1 cellular context compared by ENCODE assay signal in genomic region chr15:77176148-77176547, GRCh38.
DNase-seq lines count a peak whose midpoint lies in the region; ATAC-seq, FAIRE-seq and TF ChIP-seq lines count a peak whose summit lies in the region.
"Not testable (repeated sequence)": the region's sequence is repeated elsewhere in the genome, so short reads cannot be mapped to it uniquely, and the experiment has no call there.

No MANE protein-coding gene starts in this region.

- intact Hi-C loops in K562 (cut with micrococcal nuclease): not testable (repeated sequence)

- not testable (repeated sequence) for DNase-seq in K562 (ENCODE audit: extremely low read depth in 1 of 4, low spot score in 3 of 4)

- not testable (repeated sequence) for TF ChIP-seq EP300 in K562 (IDR thresholded peaks at IDR 0.05; ENCODE audit: low read length)

- H3K4me3 ChIP-seq in K562: not testable (repeated sequence)

- not testable (repeated sequence) for H3K36me3 ChIP-seq in K562 (ENCODE audit: control insufficient read depth, insufficient read depth, low read length)

- not testable (repeated sequence) for ATAC-seq in K562

- not testable (repeated sequence) for H3K79me2 ChIP-seq in K562 (ENCODE audit: control insufficient read depth, insufficient read depth, low read length)

- H3K9ac ChIP-seq in K562 (ENCODE audit: insufficient read depth in 1 of 2, low read depth in 2 of 2, low read length in 2 of 2): not testable (repeated sequence)

- not testable (repeated sequence) for H3K9me1 ChIP-seq in K562 (ENCODE audit: control insufficient read depth, insufficient read depth, low read length)

- not testable (repeated sequence) for H3K9me3 ChIP-seq in K562 (replicated peaks; ENCODE audit: control insufficient read depth, insufficient read depth, low read depth, low read length)

- H3K4me1 ChIP-seq in K562 (replicated peaks in 1 of 2; ENCODE audit: control insufficient read depth in 2 of 2, insufficient read depth in 2 of 2, low read length in 2 of 2): not testable (repeated sequence)

- not testable (repeated sequence) for BruUV-seq in K562 (replicated peaks; lab: Mats Ljungman, UMichigan)

- not testable (repeated sequence) for FAIRE-seq in K562 (lab: Jason Lieb, UNC)

- H4K20me1 ChIP-seq in K562 (replicated peaks; ENCODE audit: control insufficient read depth, insufficient read depth, low read length): not testable (repeated sequence)

- H3K27me3 ChIP-seq in K562 (ENCODE audit: control insufficient read depth in 2 of 2, insufficient read depth in 2 of 2, low read length in 2 of 2): not testable (repeated sequence)

- not testable (repeated sequence) for H2AFZ ChIP-seq in K562 (ENCODE audit: low read depth, low read length)

- CTCF ChIA-PET in K562 (lab: Yijun Ruan, JAX; ENCODE audit: low intra/inter-chr PET ratio): not testable (repeated sequence)

- not testable (repeated sequence) for H3K4me2 ChIP-seq in K562 (ENCODE audit: insufficient read depth, low read length)

- TF ChIP-seq POLR2A in K562 (conservative IDR thresholded peaks at IDR 0.05): not testable (repeated sequence)

- H3K27ac ChIP-seq in K562 (ENCODE audit: extremely low read depth, low read depth, low read length): not testable (repeated sequence)

- POLR2A ChIA-PET in K562 (lab: Yijun Ruan, JAX): not testable (repeated sequence)

- not testable (repeated sequence) for TF ChIP-seq CTCF in K562 (IDR thresholded peaks at IDR 0.05 in 2 of 3, conservative IDR thresholded peaks at IDR 0.05 in 1 of 3; ENCODE audit: insufficient read depth in 2 of 3, low read depth in 1 of 3, low read length in 3 of 3)

- TF ChIP-seq RAD21 in K562 (CRISPR knock-in tag; conservative IDR thresholded peaks at IDR 0.05 in 1 of 2, IDR thresholded peaks at IDR 0.05 in 1 of 2): not testable (repeated sequence)

- no CpG with 5 or more reads among the region's 1 CpG for WGBS in K562 (ENCODE audit: insufficient coverage, low coverage, missing lambda C conversion rate)

- in situ Hi-C loops in K562 (cut with MboI): not testable (repeated sequence)

TF ChIP-seq in K562, 482 proteins besides CTCF, POLR2A, EP300 and RAD21:
- TF ChIP-seq ZBTB40 (IDR thresholded peaks at IDR 0.05): peak; percentile 51; the same call in 1 of the 2 replicates
- TF ChIP-seq ZBTB40 (CRISPR knock-in tag; IDR thresholded peaks at IDR 0.05): peak; percentile 52; the same call in 1 of the 2 replicates
